ENCODE assay signal across 2 cellular contexts in genomic region chr1:236837115-236837514, GRCh38.
TF ChIP-seq lines count a peak whose summit lies in the region.

No MANE protein-coding gene starts in this region.

TF ChIP-seq in HepG2, 621 proteins besides CTCF, POLR2A, EP300 and RAD21:
- TF ChIP-seq MAFK (conservative IDR thresholded peaks at IDR 0.05 in 1 of 2, IDR thresholded peaks at IDR 0.05 in 1 of 2; ENCODE audit: low read length in 2 of 2): peak; percentile 71 to 82
- peak; percentile 75 for TF ChIP-seq MAFF (IDR thresholded peaks at IDR 0.05; ENCODE audit: low read depth, low read length)
- TF ChIP-seq ZNF557 (CRISPR knock-in tag; IDR thresholded peaks at IDR 0.05): no peak
TF ChIP-seq in HepG2: peak in this region for 2.

TF ChIP-seq in K562, 482 proteins besides CTCF, POLR2A, EP300 and RAD21:
- TF ChIP-seq RFX1 (IDR thresholded peaks at IDR 0.05) (no peak), MAFG (tag; conservative IDR thresholded peaks at IDR 0.05) (peak; percentile 40), C11orf30 (IDR thresholded peaks at IDR 0.05; ENCODE audit: low read depth) (peak; percentile 48; the same call in 1 of the 2 replicates), ZEB2 (IDR thresholded peaks at IDR 0.05) (no peak), PCBP1 (IDR thresholded peaks at IDR 0.05; ENCODE audit: low read depth, low read length, poor library complexity, severe bottlenecking) (no peak), ZNF316 (IDR thresholded peaks at IDR 0.05) (peak; percentile 74), EGR1 (conservative IDR thresholded peaks at IDR 0.05) (no peak), SMARCC2 (IDR thresholded peaks at IDR 0.05; ENCODE audit: low read depth) (no peak), MAFK (IDR thresholded peaks at IDR 0.05; ENCODE audit: low read length) (0 out of 2 replicates have a peak, but pooled peaks have one; percentile 6), ETV5 (CRISPR knock-in tag; IDR thresholded peaks at IDR 0.05; ENCODE audit: low read depth) (no peak), CTBP1 (IDR thresholded peaks at IDR 0.05; ENCODE audit: borderline replicate concordance) (no peak)
- TF ChIP-seq, protein P1, sequence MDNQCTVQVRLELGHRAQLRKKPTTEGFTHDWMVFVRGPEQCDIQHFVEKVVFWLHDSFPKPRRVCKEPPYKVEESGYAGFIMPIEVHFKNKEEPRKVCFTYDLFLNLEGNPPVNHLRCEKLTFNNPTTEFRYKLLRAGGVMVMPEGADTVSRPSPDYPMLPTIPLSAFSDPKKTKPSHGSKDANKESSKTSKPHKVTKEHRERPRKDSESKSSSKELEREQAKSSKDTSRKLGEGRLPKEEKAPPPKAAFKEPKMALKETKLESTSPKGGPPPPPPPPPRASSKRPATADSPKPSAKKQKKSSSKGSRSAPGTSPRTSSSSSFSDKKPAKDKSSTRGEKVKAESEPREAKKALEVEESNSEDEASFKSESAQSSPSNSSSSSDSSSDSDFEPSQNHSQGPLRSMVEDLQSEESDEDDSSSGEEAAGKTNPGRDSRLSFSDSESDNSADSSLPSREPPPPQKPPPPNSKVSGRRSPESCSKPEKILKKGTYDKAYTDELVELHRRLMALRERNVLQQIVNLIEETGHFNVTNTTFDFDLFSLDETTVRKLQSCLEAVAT (IDR thresholded peaks at IDR 0.05): no peak
